ENCODE assay signal across 10 cellular contexts in the genomic region with DNA sequence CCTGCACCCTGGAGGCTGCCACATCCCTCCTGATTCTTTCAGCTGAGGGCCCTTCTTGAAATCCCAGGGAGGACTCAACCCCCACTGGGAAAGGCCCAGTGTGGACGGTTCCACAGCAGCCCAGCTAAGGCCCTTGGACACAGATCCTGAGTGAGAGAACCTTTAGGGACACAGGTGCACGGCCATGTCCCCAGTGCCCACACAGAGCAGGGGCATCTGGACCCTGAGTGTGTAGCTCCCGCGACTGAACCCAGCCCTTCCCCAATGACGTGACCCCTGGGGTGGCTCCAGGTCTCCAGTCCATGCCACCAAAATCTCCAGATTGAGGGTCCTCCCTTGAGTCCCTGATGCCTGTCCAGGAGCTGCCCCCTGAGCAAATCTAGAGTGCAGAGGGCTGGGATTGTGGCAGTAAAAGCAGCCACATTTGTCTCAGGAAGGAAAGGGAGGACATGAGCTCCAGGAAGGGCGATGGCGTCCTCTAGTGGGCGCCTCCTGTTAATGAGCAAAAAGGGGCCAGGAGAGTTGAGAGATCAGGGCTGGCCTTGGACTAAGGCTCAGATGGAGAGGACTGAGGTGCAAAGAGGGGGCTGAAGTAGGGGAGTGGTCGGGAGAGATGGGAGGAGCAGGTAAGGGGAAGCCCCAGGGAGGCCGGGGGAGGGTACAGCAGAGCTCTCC. TPM values are rescaled to one million over a fixed set of nuclear protein-coding genes. Genes with fewer than 3 reads are reported as not detected.
A peak's percentile ranks its signal among the peaks of the same experiment; 100 is the strongest.
DNase-seq lines count a peak whose midpoint lies in the region; ATAC-seq and TF ChIP-seq lines count a peak whose summit lies in the region.
"Had no signal": no experiment of that assay in that cellular context is flagged by ENCODE, and none has a peak within 500 bp of the region (broad histone marks: within the 10 kb centered on the region; RNA-seq: fewer than 3 reads in every experiment).

No MANE protein-coding gene starts in this region.

- intact Hi-C loops in OCI-LY7 (cut with micrococcal nuclease; ENCODE audit: unreplicated experiment) = no loop called here

- H3K4me2 ChIP-seq in OCI-LY7 (ENCODE audit: low read length) = no peak overlapping the region

- no peaks in the 10 kb centered on the region for H3K79me2 ChIP-seq in OCI-LY7 (ENCODE audit: insufficient read depth, low read depth, low read length)

- no peak overlapping the region for H2AFZ ChIP-seq in OCI-LY7 (ENCODE audit: low read length)

- POLR2A ChIA-PET in OCI-LY7 (lab: Charles Lee) = no interaction called here

- no peaks in the 10 kb centered on the region for H3K9me3 ChIP-seq in OCI-LY7 (ENCODE audit: low read length)

- CTCF ChIA-PET in OCI-LY7 (lab: Charles Lee; ENCODE audit: unreplicated experiment) = no interaction called here

- H3K27me3 ChIP-seq in brain microvascular endothelial cell (replicated peaks) = no peaks in the 10 kb centered on the region

- TF ChIP-seq CTCF in GM13976 (IDR thresholded peaks at IDR 0.05; ENCODE audit: borderline replicate concordance, control extremely low read depth, extremely low read depth, insufficient read depth, missing control alignments) (peak; percentile 30), OCI-LY7 (conservative IDR thresholded peaks at IDR 0.05; ENCODE audit: low read length) (peak; percentile 78), brain microvascular endothelial cell (IDR thresholded peaks at IDR 0.05; ENCODE audit: low read depth, low read length, missing control alignments) (no peak)

- H3K4me1 ChIP-seq in OCI-LY7 (ENCODE audit: insufficient read depth, low read length, poor library complexity, severe bottlenecking) = no peaks in the 10 kb centered on the region

- BruUV-seq in OCI-LY7 (replicated peaks; lab: Mats Ljungman, UMichigan) = no TSS peak

- no peaks in the 10 kb centered on the region for H4K20me1 ChIP-seq in OCI-LY7 (ENCODE audit: insufficient read depth, low read length)

- H3K4me3 ChIP-seq in OCI-LY7 (ENCODE audit: low read depth, low read length, poor library complexity, severe bottlenecking) (no peak overlapping the region), brain microvascular endothelial cell (ENCODE audit: low read depth, low read length) (no peak overlapping the region)

- in situ Hi-C loops in GM13976 (cut with MboI; ENCODE audit: low sequenced_read_pairs, unreplicated experiment) (no loop called here), brain microvascular endothelial cell (cut with HindIII; ENCODE audit: low pct_ligation_motif_present, low sequenced_read_pairs) (no loop called here)

- H3K27ac ChIP-seq in OCI-LY7 (ENCODE audit: low read depth, low read length, poor library complexity, severe bottlenecking) (no peak overlapping the region), brain microvascular endothelial cell (no peak overlapping the region)

- DNase-seq in NCI-H1105 treated with DMSO at 0.1 percent for 48 hours (lab: John Stamatoyannopoulos, UW) = peak; percentile 5
- DNase-seq in NCI-H1105 (lab: John Stamatoyannopoulos, UW) = no peak
- DNase-seq in GM13976 (ENCODE audit: low spot score) = no peak
- peak; percentile 20 for DNase-seq in OCI-LY7 (ENCODE audit: low spot score)
- peak; percentile 55 for DNase-seq in kidney tubule cell (ENCODE audit: low spot score)
- no peak for DNase-seq in brain microvascular endothelial cell

- ATAC-seq in GM18867 (IDR thresholded peaks at IDR 0.05; ENCODE audit: unreplicated experiment) = no peak
- no peak for ATAC-seq in GM21515 (IDR thresholded peaks at IDR 0.05; ENCODE audit: unreplicated experiment)
- ATAC-seq: activated T-helper 17 cell treated with anti-CD3 and anti-CD28 coated beads, Interleukin-2, amount 50 U/mL, for 72 hours had no signal

- no peaks in the 10 kb centered on the region for H3K9me2 ChIP-seq in OCI-LY7 (ENCODE audit: insufficient read depth, low read length)

- H3K36me3 ChIP-seq in OCI-LY7 (ENCODE audit: insufficient read depth, low read length) (no peaks in the 10 kb centered on the region), brain microvascular endothelial cell (replicated peaks) (no peaks in the 10 kb centered on the region)

RNA-seq across cellular contexts. Expression of a gene that starts 6.9 kb away (rescaled TPM):
- not detected in 2 replicates for total RNA-seq in OCI-LY7 (2014; rRNA removed; shearing (Covaris generic))
- total RNA-seq in OCI-LY7 (2022) = not detected in 2 replicates
- total RNA-seq: activated T-helper 17 cell treated with anti-CD3 and anti-CD28 coated beads, Interleukin-2, amount 50 U/mL, for 72 hours; fibroblast of lung had no signal

RNA-seq across cellular contexts. Expression of a gene that starts 13.5 kb away (rescaled TPM):
- not detected in 2 replicates for total RNA-seq in OCI-LY7 (2014; rRNA removed; shearing (Covaris generic))
- total RNA-seq in OCI-LY7 (2022) = not detected in 2 replicates
- total RNA-seq: activated T-helper 17 cell treated with anti-CD3 and anti-CD28 coated beads, Interleukin-2, amount 50 U/mL, for 72 hours; fibroblast of lung had no signal

RNA-seq across cellular contexts. Expression of a gene that starts 53.8 kb away (rescaled TPM):
- total RNA-seq in OCI-LY7 (2014; rRNA removed; shearing (Covaris generic)) = not detected in 2 replicates
- not detected in 2 replicates for total RNA-seq in OCI-LY7 (2022)
- total RNA-seq: activated T-helper 17 cell treated with anti-CD3 and anti-CD28 coated beads, Interleukin-2, amount 50 U/mL, for 72 hours; fibroblast of lung had no signal

Comparison
In these comparisons a context has a peak if more than half of its experiments do, and no peak if none do; other contexts are left out.
1. DNase-seq: peak in NCI-H1105 treated with DMSO at 0.1 percent for 48 hours (single experiment), OCI-LY7 (single experiment) and kidney tubule cell (single experiment); none in NCI-H1105 (single experiment), GM13976 (single experiment) and brain microvascular endothelial cell (single experiment).